ENCODE assay signal across 8 cellular contexts in the genomic region with DNA sequence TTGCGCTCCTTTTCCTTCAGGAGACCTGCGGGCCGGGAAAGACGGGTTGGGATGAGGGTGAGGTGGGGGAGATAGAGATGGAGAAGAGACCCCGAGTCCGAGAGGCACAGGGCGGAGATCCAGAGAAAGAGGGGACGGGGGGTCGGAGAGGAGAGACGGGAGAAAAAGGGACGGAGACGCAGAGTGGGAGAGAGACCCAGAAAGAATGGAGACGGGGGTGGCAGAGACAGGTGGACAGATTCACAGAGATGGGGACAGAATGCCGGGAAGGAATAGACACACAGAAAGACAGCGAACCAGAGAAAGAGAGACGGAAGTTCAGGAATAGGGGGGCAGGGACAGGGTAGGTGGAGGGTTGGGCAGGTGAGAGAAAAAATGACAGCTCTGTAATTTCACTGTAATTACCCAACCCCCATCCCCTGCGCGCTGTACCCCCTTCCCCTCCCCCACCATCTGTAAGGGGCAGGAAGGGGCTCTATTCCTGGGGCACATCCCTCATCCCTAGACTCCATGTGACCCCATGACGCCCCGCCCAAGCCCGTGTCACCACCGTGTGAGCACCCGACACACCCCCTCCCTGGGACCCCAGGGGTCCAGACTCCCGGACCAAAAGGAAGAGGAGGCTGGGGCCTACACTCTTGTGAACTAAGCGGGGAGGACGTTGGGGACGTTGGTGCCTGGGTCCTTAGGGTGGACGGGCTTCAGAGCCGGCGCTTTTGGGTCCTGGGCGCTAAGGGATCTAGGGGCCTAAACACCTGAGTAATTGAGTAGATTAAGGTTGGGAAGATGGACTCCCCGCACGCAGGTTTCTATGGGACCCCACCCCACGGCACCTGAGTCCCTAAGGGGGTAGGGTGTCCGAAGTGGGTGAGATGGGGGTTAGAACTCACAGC. TPM values are rescaled to one million over a fixed set of nuclear protein-coding genes. Genes with fewer than 3 reads are reported as not detected.
DNase-seq lines count a peak whose midpoint lies in the region; ATAC-seq and TF ChIP-seq lines count a peak whose summit lies in the region.

No MANE protein-coding gene starts in this region.

- intact Hi-C loops in transverse colon (cut with DNase I; ENCODE audit: low total_unique reads): no loop called here

- no peak for ATAC-seq in lung (ENCODE audit: insufficient read depth, low FRiP score)
- no peak for ATAC-seq in HG03280 (IDR thresholded peaks at IDR 0.05; ENCODE audit: unreplicated experiment)
- ATAC-seq in HG03520 (IDR thresholded peaks at IDR 0.05; ENCODE audit: unreplicated experiment): no peak
- ATAC-seq in GM19452 (IDR thresholded peaks at IDR 0.05; ENCODE audit: unreplicated experiment): no peak

- peak overlapping the region; percentile 85 to 94 (median 92) for H3K4me3 Mint-ChIP-seq in brain

- in situ Hi-C loops in transverse colon (cut with MboI; ENCODE audit: low pct_ligation_motif_present in 1 of 4, low pct_unique_long_range_greater_than_20kb in 1 of 4, low sequenced_read_pairs in 3 of 4): no loop called here

- H3K4me3 ChIP-seq in MG63 (peak overlapping the region; percentile 63), lung (peak overlapping the region; percentile 41), transverse colon (peak overlapping the region; percentile 70 to 85 (median 80))

- WGBS in lung, 2 donors: 2% methylated on average over 35 of the region's 35 CpGs
- WGBS in transverse colon (ENCODE audit: low coverage in 1 of 2), 2 donors: 0 to 1% methylated on average over 14 to 34 of the region's 35 CpGs

- H3K9me3 Mint-ChIP-seq in brain: peaks cover 0 to 2% (median 0%) of the 10 kb centered on the region in 5 experiments

- H3K36me3 ChIP-seq in MG63: peaks cover 5% of the 10 kb centered on the region
- no peaks in the 10 kb centered on the region for H3K36me3 ChIP-seq in lung (ENCODE audit: control insufficient read depth in 2 of 2, insufficient read depth in 2 of 2, low read length in 2 of 2)
- no peaks in the 10 kb centered on the region for H3K36me3 ChIP-seq in transverse colon

- no peak for TF ChIP-seq POLR2A in transverse colon (IDR thresholded peaks at IDR 0.05)

- H3K27me3 Mint-ChIP-seq in brain: peaks cover 6% of the 10 kb centered on the region

- peak overlapping the region; percentile 75 to 97 (median 92) for H3K27ac Mint-ChIP-seq in brain

- H3K27ac ChIP-seq in lung (ENCODE audit: low read depth in 1 of 2, low read length in 1 of 2) (peak overlapping the region; percentile 88 to 94), transverse colon (peak overlapping the region; percentile 94 to 98 (median 97))

- TF ChIP-seq EP300 in transverse colon (IDR thresholded peaks at IDR 0.05; ENCODE audit: low read depth): no peak

- H3K9me3 ChIP-seq in MG63: no peaks in the 10 kb centered on the region
- no peaks in the 10 kb centered on the region for H3K9me3 ChIP-seq in lung (ENCODE audit: control insufficient read depth in 2 of 2, insufficient read depth in 1 of 2, low read length in 1 of 2)
- no peaks in the 10 kb centered on the region for H3K9me3 ChIP-seq in transverse colon

- H3K4me1 Mint-ChIP-seq in brain: peaks cover 60% of the 10 kb centered on the region

- TF ChIP-seq CTCF in brain (conservative IDR thresholded peaks at IDR 0.05) (no peak), lung (IDR thresholded peaks at IDR 0.05; ENCODE audit: control extremely low read depth, extremely low read depth) (no peak), transverse colon (IDR thresholded peaks at IDR 0.05) (no peak)

- peak; percentile 48 for DNase-seq in D341Med (ENCODE audit: low spot score)
- DNase-seq in MG63: no peak
- no peak for DNase-seq in lung (ENCODE audit: low spot score)
- DNase-seq in transverse colon: peak; percentile 63

- peaks cover 14 to 17% of the 10 kb centered on the region in 2 donors for H3K4me1 ChIP-seq in lung (ENCODE audit: control insufficient read depth in 2 of 2, insufficient read depth in 2 of 2, low read length in 2 of 2)
- H3K4me1 ChIP-seq in transverse colon: peaks cover 27 to 62% (median 48%) of the 10 kb centered on the region in 4 donors

- H3K36me3 Mint-ChIP-seq in brain: peaks cover 11% of the 10 kb centered on the region

- peaks cover 5% of the 10 kb centered on the region; the same call in 1 of the 2 replicates for H3K27me3 ChIP-seq in MG63
- H3K27me3 ChIP-seq in lung (ENCODE audit: control insufficient read depth, insufficient read depth): no peaks in the 10 kb centered on the region
- no peaks in the 10 kb centered on the region for H3K27me3 ChIP-seq in transverse colon

RNA-seq across cellular contexts. Expression of gene DBP, which starts 1.0 kb away (rescaled TPM):
- 9.3 and 14.5 TPM in 2 replicates for total RNA-seq in MG63 (2014; rRNA removed; shearing (Covaris generic); ENCODE audit: low replicate concordance)
- polyA plus RNA-seq in brain (ENCODE audit: insufficient read depth, low read depth, low replicate concordance) (53.2 TPM), lung (10 to 100 TPM in 1 of 2 donors, 1 to 10 TPM in 1; 6.8 to 16.8 TPM)
- total RNA-seq in lung (10 to 100 TPM in 1 of 2 donors, 1 to 10 TPM in 1; 9.4 to 10.3 TPM), transverse colon (10 to 100 TPM in 3 of 4 donors, 1 to 10 TPM in 1; 8.7 to 13.8 (median 11.6) TPM)

RNA-seq across cellular contexts. Expression of gene CA11, which starts 9.8 kb away (rescaled TPM):
- total RNA-seq in MG63 (2014; rRNA removed; shearing (Covaris generic); ENCODE audit: low replicate concordance): 1.3 TPM in 1 of 2 replicates, not detected in the other
- polyA plus RNA-seq in brain (ENCODE audit: insufficient read depth, low read depth, low replicate concordance): 189 TPM
- 1 to 10 TPM in 1 of 2 donors, under 1 TPM in 1; 0.88 to 5.4 TPM for total RNA-seq in lung
- polyA plus RNA-seq in lung: 10 to 100 TPM in 1 of 2 donors, 1 to 10 TPM in 1; 4.8 to 13.0 TPM
- 1 to 10 TPM in 2 of 4 donors, not detected in 2; 1.4 to 2.5 TPM for total RNA-seq in transverse colon

RNA-seq across cellular contexts. Expression of gene SPHK2, which starts 16.9 kb away (rescaled TPM):
- 6.7 and 8.6 TPM in 2 replicates for total RNA-seq in MG63 (2014; rRNA removed; shearing (Covaris generic); ENCODE audit: low replicate concordance)
- polyA plus RNA-seq in brain (ENCODE audit: insufficient read depth, low read depth, low replicate concordance) (45.7 TPM), lung (10 to 100 TPM; 18.3 to 19.8 TPM)
- total RNA-seq in lung (10 to 100 TPM; 10.3 to 35.3 TPM), transverse colon (100 to 1,000 TPM in 1 of 4 donors, 10 to 100 TPM in 3; 41.8 to 185 (median 68.7) TPM)

RNA-seq across cellular contexts. Expression of gene RPL18, which starts 17.2 kb away (rescaled TPM):
- 3,057 and 3,727 TPM in 2 replicates for total RNA-seq in MG63 (2014; rRNA removed; shearing (Covaris generic); ENCODE audit: low replicate concordance)
- polyA plus RNA-seq in brain (ENCODE audit: insufficient read depth, low read depth, low replicate concordance): 3,254 TPM
- 1,000 to 10,000 TPM; 1,019 to 1,119 TPM for total RNA-seq in lung
- polyA plus RNA-seq in lung: 1,000 to 10,000 TPM; 1,696 to 3,542 TPM
- total RNA-seq in transverse colon: 1,000 to 10,000 TPM; 1,394 to 2,260 (median 1,686) TPM

RNA-seq across cellular contexts. Expression of gene FAM83E, which starts 21.3 kb away (rescaled TPM):
- not detected in 2 replicates for total RNA-seq in MG63 (2014; rRNA removed; shearing (Covaris generic); ENCODE audit: low replicate concordance)
- polyA plus RNA-seq in brain (ENCODE audit: insufficient read depth, low read depth, low replicate concordance) (0.95 TPM), lung (10 to 100 TPM; 32.3 to 43.8 TPM)
- total RNA-seq in lung (10 to 100 TPM; 22.2 to 41.1 TPM), transverse colon (100 to 1,000 TPM in 3 of 4 donors, 10 to 100 TPM in 1; 97.0 to 746 (median 203) TPM)

Comparison
In these comparisons a context has a peak if more than half of its experiments do, and no peak if none do; other contexts are left out.
1. DNase-seq: peak in D341Med (single experiment) and transverse colon (single experiment); none in MG63 (single experiment) and lung (single experiment).
2. Peak in every context shown above with its lines, with median percentiles within 50 percentile points of each other: H3K4me3 ChIP-seq.